25 cellular contexts compared by ENCODE assay signal in the genomic region with DNA sequence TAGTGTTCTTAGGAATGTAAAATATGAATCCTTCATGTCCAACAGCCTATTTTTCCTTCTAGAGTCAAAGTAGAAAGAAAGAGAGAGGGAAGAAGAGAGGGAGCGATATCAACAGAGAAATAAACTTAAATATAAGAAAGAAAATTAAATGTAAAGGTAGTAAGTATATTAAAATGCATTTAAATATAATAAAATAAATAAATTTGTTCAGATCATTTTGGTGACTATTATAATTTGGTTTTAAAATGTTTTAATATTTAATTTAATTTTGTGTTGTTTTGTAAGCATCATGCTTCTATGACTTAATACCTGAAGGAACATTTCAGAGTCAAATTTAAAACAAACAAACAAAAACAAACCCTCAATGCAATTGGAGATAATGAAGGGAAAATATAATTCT.
"Had no signal": no experiment of that assay in that cellular context is flagged by ENCODE, and none has a peak within 500 bp of the region (broad histone marks: within the 10 kb centered on the region; RNA-seq: fewer than 3 reads in every experiment).

No MANE protein-coding gene starts in this region.

- H3K27ac Mint-ChIP-seq: immature natural killer cell; memory B cell; mesothelial cell of epicardium; naive B cell; naive thymus-derived CD4-positive, alpha-beta T cell; naive thymus-derived CD8-positive, alpha-beta T cell had no signal

- H3K4me3 Mint-ChIP-seq: immature natural killer cell; memory B cell; mesothelial cell of epicardium; naive B cell; naive thymus-derived CD4-positive, alpha-beta T cell; naive thymus-derived CD8-positive, alpha-beta T cell had no signal

- H3K36me3 Mint-ChIP-seq: immature natural killer cell; memory B cell; mesothelial cell of epicardium; naive B cell; naive thymus-derived CD4-positive, alpha-beta T cell; naive thymus-derived CD8-positive, alpha-beta T cell had no signal

- ATAC-seq: left cardiac atrium; left colon; left lobe of liver; left lung; left ventricle myocardium superior; lower lobe of right lung; mucosa of descending colon; naive thymus-derived CD4-positive, alpha-beta T cell; naive thymus-derived CD8-positive, alpha-beta T cell had no signal

- FAIRE-seq: islet of Langerhans, keratinocyte, kidney had no signal

- DNase-seq: hippocampal formation; hypothalamus; immature natural killer cell; islet precursor cell; kidney; kidney glomerular epithelial cell; left cardiac atrium; left colon; left ventricle myocardium inferior; left ventricle myocardium superior; lower lobe of right lung; mammary epithelial cell; mesenchymal stem cell; mesendoderm; midbrain; mucosa of descending colon; naive B cell; naive thymus-derived CD4-positive, alpha-beta T cell; naive thymus-derived CD8-positive, alpha-beta T cell had no signal

- H3K4me1 Mint-ChIP-seq: immature natural killer cell; memory B cell; naive B cell; naive thymus-derived CD4-positive, alpha-beta T cell; naive thymus-derived CD8-positive, alpha-beta T cell had no signal

- H3K9me3 Mint-ChIP-seq: memory B cell, mesothelial cell of epicardium had no signal

- H3K27me3 Mint-ChIP-seq: memory B cell, naive B cell had no signal
